ENCODE assay signal across 27 cellular contexts in the genomic region with DNA sequence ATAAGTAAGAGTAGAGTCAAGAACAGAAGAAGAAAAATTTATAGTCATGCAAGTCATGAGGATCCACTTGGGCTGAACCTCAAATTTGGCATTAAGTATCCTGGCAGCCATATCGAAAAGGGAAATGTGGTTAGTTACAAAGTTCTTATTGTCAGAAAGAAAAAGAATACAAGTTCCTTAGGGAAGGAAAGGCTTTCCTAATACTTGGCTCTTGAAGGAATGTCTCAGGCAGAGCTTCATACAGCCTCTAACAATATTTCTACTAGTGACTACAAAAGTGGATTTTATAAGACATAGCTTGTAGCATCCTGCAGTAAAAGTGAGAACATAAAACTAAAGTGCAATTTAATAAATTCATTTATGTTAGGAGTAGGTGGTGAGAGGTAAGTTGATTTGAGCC. TPM values are rescaled to one million over a fixed set of nuclear protein-coding genes. Genes with fewer than 3 reads are reported as not detected.
"Had no signal": no experiment of that assay in that cellular context is flagged by ENCODE, and none has a peak within 500 bp of the region (broad histone marks: within the 10 kb centered on the region; RNA-seq: fewer than 3 reads in every experiment).

No MANE protein-coding gene starts in this region.

- H3K4me3 Mint-ChIP-seq: activated CD8-positive, alpha-beta T cell treated with anti-CD3 and anti-CD28 coated beads, Interleukin-2, amount 10 ng/mL, durations not matched to agents 7 days and 5 days; activated naive CD4-positive, alpha-beta T cell treated with anti-CD3 and anti-CD28 coated beads, Interleukin-2, amount 50 U/mL, for 24 hours; T-helper 1 cell treated with Interleukin-12 subunit alpha and Interleukin-12 subunit beta and Interleukin-4 antibody, amounts not matched to agents 30 μg/mL and 1 μg/mL, for 36 hours; WTC11 had no signal

- H3K9me3 ChIP-seq: ascending aorta, body of pancreas, MG63 had no signal

- H3K4me1 Mint-ChIP-seq: activated naive CD4-positive, alpha-beta T cell treated with anti-CD3 and anti-CD28 coated beads, Interleukin-2, amount 50 U/mL, for 24 hours; WTC11 had no signal

- H3K36me3 ChIP-seq: MG63 had no signal

- H3K4me3 ChIP-seq: ascending aorta, body of pancreas, MG63 had no signal

- H3K36me3 Mint-ChIP-seq: activated naive CD4-positive, alpha-beta T cell treated with anti-CD3 and anti-CD28 coated beads, Interleukin-2, amount 50 U/mL, for 24 hours; WTC11 had no signal

- H3K9me3 Mint-ChIP-seq: activated naive CD4-positive, alpha-beta T cell treated with anti-CD3 and anti-CD28 coated beads, Interleukin-2, amount 50 U/mL, for 24 hours; T-helper 1 cell treated with Interleukin-12 subunit alpha and Interleukin-12 subunit beta and Interleukin-4 antibody, amounts not matched to agents 30 μg/mL and 1 μg/mL, for 36 hours; WTC11 had no signal

- H3K27me3 ChIP-seq: ascending aorta, body of pancreas, MG63 had no signal

- DNase-seq: activated CD4-positive, alpha-beta T cell treated with anti-CD3 and anti-CD28 coated beads for 48 hours; activated CD4-positive, alpha-beta T cell treated with anti-CD3 and anti-CD28 coated beads, Interleukin-2, amount 50 U/mL, for 4 hours; activated CD4-positive, CD25-positive, alpha-beta regulatory T cell treated with anti-CD3 and anti-CD28 coated beads, Interleukin-2, amount 50 U/mL, for 72 hours; activated CD8-positive, alpha-beta memory T cell treated with anti-CD3 and anti-CD28 coated beads, Interleukin-2, amount 50 U/mL, for 48 hours; activated CD8-positive, alpha-beta T cell treated with anti-CD3 and anti-CD28 coated beads, Interleukin-2, amount 10 ng/mL, durations not matched to agents 7 days and 5 days; activated naive CD4-positive, alpha-beta T cell; activated T-cell treated with anti-CD3 and anti-CD28 coated beads, Interleukin-2, amount 50 U/mL, for 1 hour; body of pancreas; MG63; MV-4-11; NCI-H1092 treated with DMSO at 0.1 percent for 48 hours; NCI-H1417 treated with DMSO at 0.1 percent for 48 hours; NCI-H1694; NCI-H2029; NCI-H2107; NCI-H345; NCI-H510A; NCI-H526 treated with DMSO at 0.1 percent for 48 hours; NK-92 treated with Interleukin-12 subunit alpha and Interleukin-12 subunit beta, amount 100 ng/mL, for 24 hours; OCI-M1; RPMI8226; SHP77 treated with DMSO at 0.1 percent for 48 hours had no signal

- H3K27ac Mint-ChIP-seq: activated CD8-positive, alpha-beta T cell treated with anti-CD3 and anti-CD28 coated beads, Interleukin-2, amount 10 ng/mL, durations not matched to agents 7 days and 5 days; activated naive CD4-positive, alpha-beta T cell treated with anti-CD3 and anti-CD28 coated beads, Interleukin-2, amount 50 U/mL, for 24 hours; T-helper 1 cell treated with Interleukin-12 subunit alpha and Interleukin-12 subunit beta and Interleukin-4 antibody, amounts not matched to agents 30 μg/mL and 1 μg/mL, for 36 hours; WTC11 had no signal

- H3K27ac ChIP-seq: body of pancreas had no signal

RNA-seq across cellular contexts. Expression of a gene that starts 45.4 kb away (rescaled TPM):
- total RNA-seq: activated CD8-positive, alpha-beta T cell treated with anti-CD3 and anti-CD28 coated beads, Interleukin-2, amount 10 ng/mL, durations not matched to agents 7 days and 5 days; ascending aorta; body of pancreas; SK-MEL-5; WTC11 had no signal
